ENCODE assay signal across 8 cellular contexts in genomic region chr14:24145700-24146621, GRCh38. TPM values are rescaled to one million over a fixed set of nuclear protein-coding genes. Genes with fewer than 3 reads are reported as not detected.
DNase-seq lines count a peak whose midpoint lies in the region; ATAC-seq, FAIRE-seq and TF ChIP-seq lines count a peak whose summit lies in the region.

PSME2 (minus strand) TSS chr14:24146610; CDS start chr14:24146581, 29 bp downstream.

- H3K27ac ChIP-seq in left lung, result peak within 1 kb of the TSS; percentile 92 to 95

- TF ChIP-seq POLR2A in GM10847 (IDR thresholded peaks at IDR 0.05; ENCODE audit: extremely low read depth, insufficient read length), result peak; percentile 44

- no peaks in the 10 kb centered on the region for H3K9me3 ChIP-seq in left lung

- peaks cover 16 to 53% of the 10 kb centered on the region in 2 donors for H3K4me1 ChIP-seq in left lung

- H3K4me3 ChIP-seq in bronchial epithelial cell (ENCODE audit: low read depth, low read length) (peak within 1 kb of the TSS; percentile 77), left lung (peak within 1 kb of the TSS; percentile 80 to 100)

- no peak for TF ChIP-seq CTCF in bronchial epithelial cell (IDR thresholded peaks at IDR 0.05; ENCODE audit: insufficient read depth, low read length, severe bottlenecking)
- no peak for TF ChIP-seq CTCF in left lung (IDR thresholded peaks at IDR 0.05)
- no peak for TF ChIP-seq CTCF in subcutaneous adipose tissue (IDR thresholded peaks at IDR 0.05; ENCODE audit: low read depth)

- no peak for FAIRE-seq in bronchial epithelial cell (lab: Jason Lieb, UNC)

- H3K36me3 ChIP-seq in bronchial epithelial cell (ENCODE audit: control insufficient read depth, insufficient read depth, low read length) (peaks cover 16% of the 10 kb centered on the region), left lung (peaks cover 0 to 49% of the 10 kb centered on the region in 2 donors)

- no peak for ATAC-seq in left lung

- H3K27me3 ChIP-seq in bronchial epithelial cell (ENCODE audit: control insufficient read depth, insufficient read depth, low read length), result no peaks in the 10 kb centered on the region
- no peaks in the 10 kb centered on the region for H3K27me3 ChIP-seq in left lung

- DNase-seq in NCI-H1105 (lab: John Stamatoyannopoulos, UW) (peak; percentile 29), bronchial epithelial cell (ENCODE audit: low read depth) (peak; percentile 71), left lung (no peak), superior temporal gyrus (ENCODE audit: extremely low spot score) (no peak), NCI-H2171 treated with DMSO at 0.1 percent for 48 hours (lab: John Stamatoyannopoulos, UW) (no peak)
- no peak for DNase-seq in stimulated activated CD4-positive, alpha-beta T cell treated with anti-CD3 and anti-CD28 coated beads, Interleukin-15, amount 100 ng/mL, for 24 hours

- intact Hi-C loops in left lung (cut with DNase I), result no loop called here

RNA-seq across cellular contexts. Expression of gene PSME2, which starts in this region (rescaled TPM):
- total RNA-seq in bronchial epithelial cell (26.9 and 37.5 TPM in 2 replicates), left lung (100 to 1,000 TPM; 134 to 224 TPM), subcutaneous adipose tissue (10 to 100 TPM; 34.5 to 42.8 (median 39.5) TPM)

Comparison
In these comparisons a context has a peak if more than half of its experiments do, and no peak if none do; other contexts are left out.
1. DNase-seq: peak in NCI-H1105 (single experiment) and bronchial epithelial cell (single experiment); none in left lung (0 of 2), superior temporal gyrus (single experiment), NCI-H2171 treated with DMSO at 0.1 percent for 48 hours (single experiment) and stimulated activated CD4-positive, alpha-beta T cell treated with anti-CD3 and anti-CD28 coated beads, Interleukin-15, amount 100 ng/mL, for 24 hours (single experiment).